15 cellular contexts compared by ENCODE assay signal in genomic region chr10:43047288-43047970, GRCh38. TPM values are rescaled to one million over a fixed set of nuclear protein-coding genes. Genes with fewer than 3 reads are reported as not detected.
"Had no signal": no experiment of that assay in that cellular context is flagged by ENCODE, and none has a peak within 500 bp of the region (broad histone marks: within the 10 kb centered on the region; RNA-seq: fewer than 3 reads in every experiment).

No MANE protein-coding gene starts in this region.

- H3K9me3 ChIP-seq: breast epithelium, lower lobe of right lung, prostate gland, tibial nerve had no signal

- H3K36me3 ChIP-seq: breast epithelium, lower lobe of right lung, prostate gland, tibial nerve had no signal

- H3K4me1 ChIP-seq: breast epithelium, lower lobe of right lung, tibial nerve had no signal

- DNase-seq: activated CD4-positive, alpha-beta T cell treated with anti-CD3 and anti-CD28 coated beads for 36 hours; activated CD4-positive, CD25-positive, alpha-beta regulatory T cell; activated gamma-delta T cell; activated T-cell treated with anti-CD3 and anti-CD28 coated beads for 4 hours; amygdala; effector memory CD4-positive, alpha-beta T cell; mesenchymal stem cell; stimulated activated CD4-positive, alpha-beta T cell treated with anti-CD3 and anti-CD28 coated beads, Interleukin-2, amount 100 ng/mL, for 48 hours; stimulated activated naive CD4-positive, alpha-beta T cell treated with Interleukin-2 at 50 U/mL for 16 hours had no signal

- ATAC-seq: activated CD4-positive, alpha-beta T cell treated with anti-CD3 and anti-CD28 coated beads for 36 hours; left colon; lower lobe of right lung; natural killer cell treated with Interleukin-12 subunit alpha and Interleukin-12 subunit beta and Interleukin-15 and Interleukin-18, amount 100 ng/mL, for 72 hours had no signal

- H3K27me3 ChIP-seq: breast epithelium, tibial nerve had no signal

- H3K4me3 ChIP-seq: breast epithelium, lower lobe of right lung, prostate gland, tibial nerve had no signal

- H3K27ac ChIP-seq: breast epithelium, lower lobe of right lung, prostate gland, tibial nerve had no signal

RNA-seq across cellular contexts. Expression of gene RET, which starts 29.4 kb away (rescaled TPM):
- total RNA-seq: natural killer cell treated with Interleukin-12 subunit alpha and Interleukin-12 subunit beta and Interleukin-15 and Interleukin-18, amount 100 ng/mL, for 72 hours had no signal
